19 cellular contexts compared by ENCODE assay signal in genomic region chr2:121242175-121242875, GRCh38. TPM values are rescaled to one million over a fixed set of nuclear protein-coding genes. Genes with fewer than 3 reads are reported as not detected.
"Had no signal": no experiment of that assay in that cellular context is flagged by ENCODE, and none has a peak within 500 bp of the region (broad histone marks: within the 10 kb centered on the region; RNA-seq: fewer than 3 reads in every experiment).

No MANE protein-coding gene starts in this region.

- H3K4me1 ChIP-seq: breast epithelium, heart left ventricle, prostate gland, tibial artery had no signal

- H3K36me3 Mint-ChIP-seq: activated naive CD8-positive, alpha-beta T cell treated with anti-CD3 and anti-CD28 coated beads for 36 hours; naive B cell had no signal

- DNase-seq: activated naive CD4-positive, alpha-beta T cell; activated naive CD8-positive, alpha-beta T cell treated with anti-CD3 and anti-CD28 coated beads for 36 hours; activated T-cell treated with anti-CD3 and anti-CD28 coated beads, Interleukin-2, amount 50 U/mL, for 1 hour; cerebellar nuclear complex; islet precursor cell; naive B cell; stimulated activated CD4-positive, alpha-beta T cell treated with anti-CD3 and anti-CD28 coated beads, Interleukin-12 subunit alpha, Interleukin-12 subunit beta, amount 100 ng/mL, for 4 hours; stimulated activated CD4-positive, alpha-beta T cell treated with anti-CD3 and anti-CD28 coated beads, Interleukin-4, amount 100 ng/mL, for 4 hours; stimulated activated naive CD8-positive, alpha-beta T cell treated with anti-CD3 and anti-CD28 coated beads, Interleukin-15, Interleukin-2, amounts not matched to agents 100 U/mL and 50 U/mL, for 24 hours; T-helper 1 cell had no signal

- H3K27ac Mint-ChIP-seq: activated naive CD8-positive, alpha-beta T cell treated with anti-CD3 and anti-CD28 coated beads for 36 hours; naive B cell had no signal

- FAIRE-seq: TTC549 had no signal

- H3K36me3 ChIP-seq: breast epithelium, heart left ventricle, prostate gland had no signal

- H3K27me3 ChIP-seq: breast epithelium had no signal

- H3K27ac ChIP-seq: breast epithelium, epithelial cell of prostate, heart left ventricle, prostate gland, tibial artery had no signal

- H3K9me3 ChIP-seq: breast epithelium, heart left ventricle, prostate gland, tibial artery had no signal

- H3K4me3 Mint-ChIP-seq: activated naive CD8-positive, alpha-beta T cell treated with anti-CD3 and anti-CD28 coated beads for 36 hours; naive B cell; neural crest cell had no signal

- H3K27me3 Mint-ChIP-seq: activated naive CD8-positive, alpha-beta T cell treated with anti-CD3 and anti-CD28 coated beads for 36 hours; naive B cell had no signal

- H3K9me3 Mint-ChIP-seq: activated naive CD8-positive, alpha-beta T cell treated with anti-CD3 and anti-CD28 coated beads for 36 hours; naive B cell; neural crest cell had no signal

- H3K4me3 ChIP-seq: breast epithelium, heart left ventricle, lung, prostate gland, tibial artery had no signal

- H3K4me1 Mint-ChIP-seq: activated naive CD8-positive, alpha-beta T cell treated with anti-CD3 and anti-CD28 coated beads for 36 hours; naive B cell; neural crest cell had no signal

RNA-seq across cellular contexts. Expression of gene TFCP2L1, which starts 42.7 kb away (rescaled TPM):
- total RNA-seq: fibroblast of villous mesenchyme, neural crest cell had no signal
